ENCODE assay signal across 10 cellular contexts in genomic region chr22:30204742-30205111, GRCh38. TPM values are rescaled to one million over a fixed set of nuclear protein-coding genes. Genes with fewer than 3 reads are reported as not detected.
DNase-seq lines count a peak whose midpoint lies in the region; ATAC-seq and TF ChIP-seq lines count a peak whose summit lies in the region.
"Had no signal": no experiment of that assay in that cellular context is flagged by ENCODE, and none has a peak within 500 bp of the region (broad histone marks: within the 10 kb centered on the region; RNA-seq: fewer than 3 reads in every experiment).

No MANE protein-coding gene starts in this region.

- H4K8ac ChIP-seq in neuronal stem cell (ENCODE audit: low read depth, low read length), result no peak overlapping the region

- H2BK5ac ChIP-seq in neuronal stem cell (ENCODE audit: low read length), result no peak overlapping the region

- no peaks in the 10 kb centered on the region for H3K27me3 ChIP-seq in neuronal stem cell (ENCODE audit: control insufficient read depth in 3 of 3, insufficient read depth in 3 of 3, low read depth in 1 of 3, low read length in 3 of 3)

- TF ChIP-seq CTCF in AG10803 (conservative IDR thresholded peaks at IDR 0.05; ENCODE audit: low read length), result no peak

- no peak overlapping the region for H3K4me2 ChIP-seq in neuronal stem cell (ENCODE audit: insufficient read depth, low read length, poor library complexity, severe bottlenecking)

- H3K4me3 ChIP-seq in AG10803 (ENCODE audit: low read length) (no peak overlapping the region), neuronal stem cell (ENCODE audit: low read length in 2 of 2) (no peak overlapping the region)

- DNase-seq in AG10803 (ENCODE audit: low read depth) (peak; percentile 96), NCI-H446 (lab: John Stamatoyannopoulos, UW) (peak; percentile 78 to 88), epithelial cell of prostate (ENCODE audit: low read depth, low spot score) (no peak), neuronal stem cell (ENCODE audit: low spot score) (no peak), OCI-M1 (lab: John Stamatoyannopoulos, UW) (no peak)
- DNase-seq: DMS79 treated with DMSO at 0.1 percent for 48 hours, NCI-H1417 treated with DMSO at 0.1 percent for 48 hours had no signal

- no peak overlapping the region for H2BK12ac ChIP-seq in neuronal stem cell (ENCODE audit: low read length)

- H2BK15ac ChIP-seq in neuronal stem cell (ENCODE audit: low read length), result no peak overlapping the region

- no CpG with 5 or more reads among the region's 10 CpGs for WGBS in neuronal stem cell (ENCODE audit: extremely low coverage in 2 of 2, insufficient read length in 2 of 2, insufficient replicate concordance in 1 of 2), 2 donors

- H2AFZ ChIP-seq in neuronal stem cell (ENCODE audit: low read length), result peak overlapping the region; percentile 18

- H3K27ac ChIP-seq in epithelial cell of prostate (peak overlapping the region; percentile 63), neuronal stem cell (replicated peaks; ENCODE audit: low read length) (no peak overlapping the region)

- no peaks in the 10 kb centered on the region for H3K36me3 ChIP-seq in neuronal stem cell (replicated peaks in 1 of 2; ENCODE audit: control insufficient read depth in 2 of 2, insufficient read depth in 2 of 2, low read length in 2 of 2)

- ATAC-seq in HG02870 (IDR thresholded peaks at IDR 0.05; ENCODE audit: unreplicated experiment) (no peak), GM21360 (IDR thresholded peaks at IDR 0.05; ENCODE audit: unreplicated experiment) (no peak), GM18907 (IDR thresholded peaks at IDR 0.05; ENCODE audit: unreplicated experiment) (no peak)

- H3K14ac ChIP-seq in neuronal stem cell (ENCODE audit: low read length), result no peak overlapping the region

- H3K79me1 ChIP-seq in neuronal stem cell (ENCODE audit: low read depth, low read length), result no peaks in the 10 kb centered on the region

- no peak overlapping the region for H3K9ac ChIP-seq in neuronal stem cell (ENCODE audit: low read depth, low read length, poor library complexity)

- H3K18ac ChIP-seq in neuronal stem cell (ENCODE audit: low read length), result no peak overlapping the region

- peaks cover 21 to 24% of the 10 kb centered on the region in 2 donors for H3K4me1 ChIP-seq in neuronal stem cell (ENCODE audit: control insufficient read depth in 2 of 2, insufficient read depth in 1 of 2, low read depth in 1 of 2, low read length in 2 of 2)

- no peak overlapping the region for H2BK120ac ChIP-seq in neuronal stem cell (ENCODE audit: low read depth, low read length)

- no peak overlapping the region for H2AK5ac ChIP-seq in neuronal stem cell (ENCODE audit: low read depth, low read length)

- H3K4ac ChIP-seq in neuronal stem cell (ENCODE audit: low read length), result no peak overlapping the region

- H3K23ac ChIP-seq in neuronal stem cell (ENCODE audit: low read depth, low read length, poor library complexity), result no peak overlapping the region

- no peak overlapping the region for H4K91ac ChIP-seq in neuronal stem cell (ENCODE audit: low read depth, low read length, poor library complexity)

- H3K9me3 ChIP-seq in neuronal stem cell (replicated peaks in 1 of 2; ENCODE audit: control insufficient read depth in 2 of 2, insufficient read depth in 1 of 2, low read depth in 1 of 2, low read length in 2 of 2), result no peaks in the 10 kb centered on the region

RNA-seq across cellular contexts. Expression of gene LIF, which starts 41.8 kb away (rescaled TPM):
- polyA plus RNA-seq in neuronal stem cell (2013, experiment 1 of 2), result 1.4 TPM
- polyA plus RNA-seq in neuronal stem cell (2013, experiment 2 of 2), result 1.4 TPM

Comparison
In these comparisons a context has a peak if more than half of its experiments do, and no peak if none do; other contexts are left out.
1. DNase-seq: peak in AG10803 (single experiment) and NCI-H446 (2 of 2); none in epithelial cell of prostate (single experiment), neuronal stem cell (single experiment) and OCI-M1 (single experiment).